ENCODE assay signal across 8 cellular contexts in genomic region chr2:176553685-176554106, GRCh38.
A peak's percentile ranks its signal among the peaks of the same experiment; 100 is the strongest.
DNase-seq lines count a peak whose midpoint lies in the region; ATAC-seq and TF ChIP-seq lines count a peak whose summit lies in the region.

No MANE protein-coding gene starts in this region.

- peak overlapping the region; percentile 72 for H3K9ac ChIP-seq in Loucy (ENCODE audit: low read depth, low read length, poor library complexity, severe bottlenecking)
- H3K9ac ChIP-seq in mammary epithelial cell (ENCODE audit: insufficient read depth, low read length), result no peak overlapping the region

- H2AFZ ChIP-seq in Loucy (ENCODE audit: low read length), result peak overlapping the region; percentile 98
- peak overlapping the region; percentile 91 for H2AFZ ChIP-seq in mammary epithelial cell (ENCODE audit: low read depth, low read length)

- no peaks in the 10 kb centered on the region for H3K36me3 ChIP-seq in Loucy (ENCODE audit: insufficient read depth, low read length)
- H3K36me3 ChIP-seq in mammary epithelial cell (ENCODE audit: insufficient read depth, low read length), result no peaks in the 10 kb centered on the region

- 0% methylated on average over 13 of the region's 16 CpGs for WGBS in mammary epithelial cell (ENCODE audit: low coverage, missing lambda C conversion rate)

- no peak overlapping the region for H3K27ac ChIP-seq in mammary epithelial cell (ENCODE audit: insufficient read depth, low read depth, low read length)
- peak overlapping the region in 18 of 21 experiments; percentile 6 to 81 (median 64) for H3K27ac ChIP-seq in skin epidermis

- H3K27me3 ChIP-seq in Loucy (ENCODE audit: insufficient read depth, low read length, poor library complexity, severe bottlenecking) (no peaks in the 10 kb centered on the region), mammary epithelial cell (ENCODE audit: insufficient read depth, low read length) (peaks cover 8% of the 10 kb centered on the region)

- H3K36me3 Mint-ChIP-seq in osteocyte (ENCODE audit: unreplicated experiment), result no peaks in the 10 kb centered on the region

- H3K9me3 ChIP-seq in Loucy (ENCODE audit: insufficient read depth, low read depth, low read length), result no peaks in the 10 kb centered on the region
- H3K9me3 ChIP-seq in mammary epithelial cell (replicated peaks; ENCODE audit: insufficient read depth, low read length), result no peaks in the 10 kb centered on the region

- ATAC-seq in GM19467 (IDR thresholded peaks at IDR 0.05; ENCODE audit: unreplicated experiment), result no peak

- peak; percentile 33 for DNase-seq in D341Med (ENCODE audit: low spot score)
- DNase-seq in T-helper 1 cell, result peak in 3 of 5 donors; percentile 2 to 13 (median 2)
- DNase-seq in mammary epithelial cell, result peak; percentile 43
- DNase-seq in iPS-NIHi7 (ENCODE audit: extremely low spot score), result peak; percentile 67
- DNase-seq in osteocyte (ENCODE audit: extremely low spot score, unreplicated experiment), result no peak

- H3K4me1 ChIP-seq in Loucy (ENCODE audit: insufficient read depth, low read length, poor library complexity, severe bottlenecking), result no peaks in the 10 kb centered on the region
- H3K4me1 ChIP-seq in mammary epithelial cell (ENCODE audit: insufficient read depth, low read length), result peaks cover 16% of the 10 kb centered on the region

- H3K4me2 ChIP-seq in Loucy (ENCODE audit: low read depth, low read length, poor library complexity, severe bottlenecking), result peak overlapping the region; percentile 82
- H3K4me2 ChIP-seq in mammary epithelial cell (ENCODE audit: insufficient read depth, low read depth, low read length), result peak overlapping the region; percentile 95

- in situ Hi-C loops in mammary epithelial cell (cut with MboI; ENCODE audit: low sequenced_read_pairs in 2 of 2), result loop anchor here (5.0 to 10.0 kb wide), 2 partner anchors 409 to 411 kb away; no protein-coding TSS in a partner anchor

- H3K27me3 Mint-ChIP-seq in osteocyte (ENCODE audit: unreplicated experiment), result peaks cover 48% of the 10 kb centered on the region

- intact Hi-C loops in mammary epithelial cell (cut with micrococcal nuclease), result loop anchor here (1.0 to 10.0 kb wide), 4 partner anchors 85 to 591 kb away; no protein-coding TSS in a partner anchor

- H3K4me3 ChIP-seq in Loucy (ENCODE audit: low read length, poor library complexity, severe bottlenecking) (peak overlapping the region; percentile 84), mammary epithelial cell (replicated peaks in 1 of 3; ENCODE audit: insufficient read depth in 1 of 3, low read depth in 2 of 3, low read length in 3 of 3) (peak overlapping the region; percentile 49 to 54 (median 49)), skin epidermis (peak overlapping the region in 6 of 7 experiments; percentile 16 to 32 (median 26))

- dilution Hi-C loops in mammary epithelial cell (cut with HindIII; ENCODE audit: low sequenced_read_pairs), result no loop called here

- H3K79me2 ChIP-seq in Loucy (ENCODE audit: insufficient read depth, low read length) (no peaks in the 10 kb centered on the region), mammary epithelial cell (ENCODE audit: insufficient read depth, low read length) (no peaks in the 10 kb centered on the region)

- BruUV-seq in mammary epithelial cell (replicated peaks; lab: Mats Ljungman, UMichigan), result no TSS peak

- no peak overlapping the region for H3K4me3 Mint-ChIP-seq in osteocyte (ENCODE audit: unreplicated experiment)

- no peaks in the 10 kb centered on the region for H3K9me2 ChIP-seq in Loucy (replicated peaks; ENCODE audit: low read depth, low read length)

- no peaks in the 10 kb centered on the region for H4K20me1 ChIP-seq in Loucy (ENCODE audit: insufficient read depth, low read length, poor library complexity, severe bottlenecking)
- H4K20me1 ChIP-seq in mammary epithelial cell (ENCODE audit: insufficient read depth, low read length), result no peaks in the 10 kb centered on the region

- TF ChIP-seq CTCF in Loucy (conservative IDR thresholded peaks at IDR 0.05; ENCODE audit: low read length), result peak; percentile 44
- TF ChIP-seq CTCF in mammary epithelial cell (conservative IDR thresholded peaks at IDR 0.05 in 1 of 2, IDR thresholded peaks at IDR 0.05 in 1 of 2; ENCODE audit: extremely low read depth in 1 of 2, insufficient read depth in 1 of 2, low read depth in 1 of 2, low read length in 2 of 2), result peak in 1 of 2 donors; percentile 50
- no peak for TF ChIP-seq CTCF in osteocyte (IDR thresholded peaks at IDR 0.05)

- H3F3A ChIP-seq in Loucy (ENCODE audit: low read depth), result no peaks in the 10 kb centered on the region

- H3K4me1 Mint-ChIP-seq in osteocyte (ENCODE audit: unreplicated experiment), result no peaks in the 10 kb centered on the region

- no peak overlapping the region for H3K27ac Mint-ChIP-seq in osteocyte (ENCODE audit: unreplicated experiment)

- CTCF ChIA-PET in mammary epithelial cell (lab: Charles Lee; ENCODE audit: low non-redundant PET), result interaction anchor here (0.5 to 1.5 kb wide), 5 partner anchors 18 to 448 kb away, joined by 3 to 17 read pairs (median 4); no protein-coding TSS in a partner anchor

- no peaks in the 10 kb centered on the region for H3K9me3 Mint-ChIP-seq in osteocyte (ENCODE audit: unreplicated experiment)

Comparison
In these comparisons a context has a peak if more than half of its experiments do, and no peak if none do; other contexts are left out.
1. H3K4me3 ChIP-seq: peak in every context shown above with its lines; median percentile 84 in Loucy; 49 in mammary epithelial cell; 26 in skin epidermis.